In genomic region chrX:2162695-2163094, GRCh38 we compare ENCODE assay signal across 33 cellular contexts.
"Had no signal": no experiment of that assay in that cellular context is flagged by ENCODE, and none has a peak within 500 bp of the region (broad histone marks: within the 10 kb centered on the region; RNA-seq: fewer than 3 reads in every experiment).

No MANE protein-coding gene starts in this region.

- H3K27me3 Mint-ChIP-seq: activated B cell treated with CpG ODN at 0.5 μM for 24 hours; activated CD4-positive, alpha-beta memory T cell treated with anti-CD3 and anti-CD28 coated beads for 36 hours; activated CD4-positive, alpha-beta T cell treated with anti-CD3 and anti-CD28 coated beads for 36 hours; activated CD4-positive, alpha-beta T cell treated with anti-CD3 and anti-CD28 coated beads, Interleukin-2, amount 10 ng/mL, durations not matched to agents 24 days and 14 days; activated CD8-positive, alpha-beta memory T cell treated with anti-CD3 and anti-CD28 coated beads, Interleukin-2, amount 10 ng/mL, durations not matched to agents 7 days and 5 days; activated naive CD8-positive, alpha-beta T cell treated with anti-CD3 and anti-CD28 coated beads, Interleukin-2, amount 50 U/mL, for 24 hours; brain; T-cell had no signal

- DNase-seq: activated B cell treated with CpG ODN at 0.5 μM for 24 hours; activated CD4-positive, alpha-beta memory T cell treated with anti-CD3 and anti-CD28 coated beads for 36 hours; activated CD4-positive, alpha-beta T cell treated with anti-CD3 and anti-CD28 coated beads for 36 hours; activated CD4-positive, alpha-beta T cell treated with anti-CD3 and anti-CD28 coated beads, Interleukin-2, amount 10 ng/mL, durations not matched to agents 24 days and 14 days; activated CD8-positive, alpha-beta memory T cell treated with anti-CD3 and anti-CD28 coated beads, Interleukin-2, amount 10 ng/mL, durations not matched to agents 7 days and 5 days; activated CD8-positive, alpha-beta memory T cell treated with anti-CD3 and anti-CD28 coated beads, Interleukin-2, amount 50 U/mL, for 4 hours; activated CD8-positive, alpha-beta T cell treated with anti-CD3 and anti-CD28 coated beads, Interleukin-2, amount 10 ng/mL, durations not matched to agents 7 days and 5 days; activated effector memory CD4-positive, alpha-beta T cell treated with anti-CD3 and anti-CD28 coated beads, Interleukin-2, amount 50 U/mL, for 16 hours; activated naive CD4-positive, alpha-beta T cell treated with anti-CD3 and anti-CD28 coated beads for 36 hours; activated naive CD8-positive, alpha-beta T cell treated with anti-CD3 and anti-CD28 coated beads for 36 hours; activated naive CD8-positive, alpha-beta T cell treated with anti-CD3 and anti-CD28 coated beads, Interleukin-2, amount 50 U/mL, for 24 hours; activated T-cell treated with anti-CD3 and anti-CD28 coated beads, Interleukin-2, amount 50 U/mL, for 1 hour; activated T-cell treated with anti-CD3 and anti-CD28 coated beads, Interleukin-2, amount 50 U/mL, for 48 hours; adrenal gland; amygdala; central memory CD4-positive, alpha-beta T cell; cerebellar nuclear complex; colonic mucosa; effector CD8-positive, alpha-beta T cell; foreskin fibroblast; head of caudate nucleus; T-cell; T-helper 2 cell; WERI-Rb-1 had no signal

- H3K27ac Mint-ChIP-seq: activated B cell treated with CpG ODN at 0.5 μM for 24 hours; activated CD4-positive, alpha-beta memory T cell treated with anti-CD3 and anti-CD28 coated beads for 36 hours; activated CD4-positive, alpha-beta T cell treated with anti-CD3 and anti-CD28 coated beads for 36 hours; activated CD4-positive, alpha-beta T cell treated with anti-CD3 and anti-CD28 coated beads, Interleukin-2, amount 10 ng/mL, durations not matched to agents 24 days and 14 days; activated CD8-positive, alpha-beta memory T cell treated with anti-CD3 and anti-CD28 coated beads, Interleukin-2, amount 10 ng/mL, durations not matched to agents 7 days and 5 days; activated CD8-positive, alpha-beta T cell treated with anti-CD3 and anti-CD28 coated beads, Interleukin-2, amount 10 ng/mL, durations not matched to agents 7 days and 5 days; activated naive CD4-positive, alpha-beta T cell treated with anti-CD3 and anti-CD28 coated beads for 36 hours; activated naive CD4-positive, alpha-beta T cell treated with anti-CD3 and anti-CD28 coated beads, Interleukin-2, amount 50 U/mL, for 24 hours; activated naive CD8-positive, alpha-beta T cell treated with anti-CD3 and anti-CD28 coated beads for 36 hours; activated naive CD8-positive, alpha-beta T cell treated with anti-CD3 and anti-CD28 coated beads, Interleukin-2, amount 50 U/mL, for 24 hours; activated T-helper 1 cell treated with anti-CD3 and anti-CD28 coated beads, Interleukin-12 subunit alpha, Interleukin-12 subunit beta, Interleukin-2, Interleukin-4 antibody, amounts not matched to agents 30 ng/mL and 10 ng/mL and 1 ng/mL, durations not matched to agents 14 hours and 24 hours and 36 hours; activated T-helper 2 cell treated with anti-CD3 and anti-CD28 coated beads, Interferon-gamma antibody, Interleukin-2, Interleukin-4, amounts not matched to agents 10 μg/mL and 5 μg/mL and 100 μg/mL, durations not matched to agents 14 hours and 24 hours and 36 hours; brain; T-cell had no signal

- ATAC-seq: activated CD4-positive, alpha-beta T cell treated with anti-CD3 and anti-CD28 coated beads for 36 hours; activated CD4-positive, CD25-positive, alpha-beta regulatory T cell treated with anti-CD3 and anti-CD28 coated beads, Interleukin-2, amount 50 U/mL, for 24 hours; activated CD8-positive, alpha-beta memory T cell treated with anti-CD3 and anti-CD28 coated beads, Interleukin-2, amount 10 ng/mL, durations not matched to agents 7 days and 5 days; activated CD8-positive, alpha-beta T cell treated with anti-CD3 and anti-CD28 coated beads, Interleukin-2, amount 10 ng/mL, durations not matched to agents 7 days and 5 days; activated naive CD8-positive, alpha-beta T cell treated with anti-CD3 and anti-CD28 coated beads, Interleukin-2, amount 50 U/mL, for 24 hours; esophagus mucosa; T-cell had no signal

- H3K36me3 Mint-ChIP-seq: activated CD8-positive, alpha-beta memory T cell treated with anti-CD3 and anti-CD28 coated beads, Interleukin-2, amount 10 ng/mL, durations not matched to agents 7 days and 5 days had no signal

- H3K4me3 Mint-ChIP-seq: activated B cell treated with CpG ODN at 0.5 μM for 24 hours; activated CD4-positive, alpha-beta memory T cell treated with anti-CD3 and anti-CD28 coated beads for 36 hours; activated CD4-positive, alpha-beta T cell treated with anti-CD3 and anti-CD28 coated beads for 36 hours; activated CD4-positive, alpha-beta T cell treated with anti-CD3 and anti-CD28 coated beads, Interleukin-2, amount 10 ng/mL, durations not matched to agents 24 days and 14 days; activated CD8-positive, alpha-beta memory T cell treated with anti-CD3 and anti-CD28 coated beads, Interleukin-2, amount 10 ng/mL, durations not matched to agents 7 days and 5 days; activated CD8-positive, alpha-beta T cell treated with anti-CD3 and anti-CD28 coated beads, Interleukin-2, amount 10 ng/mL, durations not matched to agents 7 days and 5 days; activated naive CD4-positive, alpha-beta T cell treated with anti-CD3 and anti-CD28 coated beads for 36 hours; activated naive CD4-positive, alpha-beta T cell treated with anti-CD3 and anti-CD28 coated beads, Interleukin-2, amount 50 U/mL, for 24 hours; activated naive CD8-positive, alpha-beta T cell treated with anti-CD3 and anti-CD28 coated beads for 36 hours; activated naive CD8-positive, alpha-beta T cell treated with anti-CD3 and anti-CD28 coated beads, Interleukin-2, amount 50 U/mL, for 24 hours; activated T-helper 1 cell treated with anti-CD3 and anti-CD28 coated beads, Interleukin-12 subunit alpha, Interleukin-12 subunit beta, Interleukin-2, Interleukin-4 antibody, amounts not matched to agents 30 ng/mL and 10 ng/mL and 1 ng/mL, durations not matched to agents 14 hours and 24 hours and 36 hours; brain; T-cell had no signal

- H3K4me3 ChIP-seq: adrenal gland, ascending aorta, breast epithelium, cardiac muscle cell, colonic mucosa had no signal

- H3K4me1 ChIP-seq: adrenal gland, ascending aorta, breast epithelium, colonic mucosa had no signal

- H3K27me3 ChIP-seq: adrenal gland, ascending aorta, breast epithelium, cardiac muscle cell, colonic mucosa had no signal

- H3K4me1 Mint-ChIP-seq: activated CD4-positive, alpha-beta T cell treated with anti-CD3 and anti-CD28 coated beads for 36 hours; activated CD4-positive, alpha-beta T cell treated with anti-CD3 and anti-CD28 coated beads, Interleukin-2, amount 10 ng/mL, durations not matched to agents 24 days and 14 days; activated CD8-positive, alpha-beta memory T cell treated with anti-CD3 and anti-CD28 coated beads, Interleukin-2, amount 10 ng/mL, durations not matched to agents 7 days and 5 days; activated naive CD4-positive, alpha-beta T cell treated with anti-CD3 and anti-CD28 coated beads, Interleukin-2, amount 50 U/mL, for 24 hours; activated naive CD8-positive, alpha-beta T cell treated with anti-CD3 and anti-CD28 coated beads for 36 hours; activated naive CD8-positive, alpha-beta T cell treated with anti-CD3 and anti-CD28 coated beads, Interleukin-2, amount 50 U/mL, for 24 hours; brain; T-cell had no signal

- H3K36me3 ChIP-seq: adrenal gland, ascending aorta, breast epithelium, cardiac muscle cell, colonic mucosa, WERI-Rb-1 had no signal

- H3K27ac ChIP-seq: adrenal gland, ascending aorta, breast epithelium, cardiac muscle cell, colonic mucosa, WERI-Rb-1 had no signal

- H3K9me3 ChIP-seq: adrenal gland, colonic mucosa had no signal
